ENCODE assay signal across 23 cellular contexts in the genomic region with DNA sequence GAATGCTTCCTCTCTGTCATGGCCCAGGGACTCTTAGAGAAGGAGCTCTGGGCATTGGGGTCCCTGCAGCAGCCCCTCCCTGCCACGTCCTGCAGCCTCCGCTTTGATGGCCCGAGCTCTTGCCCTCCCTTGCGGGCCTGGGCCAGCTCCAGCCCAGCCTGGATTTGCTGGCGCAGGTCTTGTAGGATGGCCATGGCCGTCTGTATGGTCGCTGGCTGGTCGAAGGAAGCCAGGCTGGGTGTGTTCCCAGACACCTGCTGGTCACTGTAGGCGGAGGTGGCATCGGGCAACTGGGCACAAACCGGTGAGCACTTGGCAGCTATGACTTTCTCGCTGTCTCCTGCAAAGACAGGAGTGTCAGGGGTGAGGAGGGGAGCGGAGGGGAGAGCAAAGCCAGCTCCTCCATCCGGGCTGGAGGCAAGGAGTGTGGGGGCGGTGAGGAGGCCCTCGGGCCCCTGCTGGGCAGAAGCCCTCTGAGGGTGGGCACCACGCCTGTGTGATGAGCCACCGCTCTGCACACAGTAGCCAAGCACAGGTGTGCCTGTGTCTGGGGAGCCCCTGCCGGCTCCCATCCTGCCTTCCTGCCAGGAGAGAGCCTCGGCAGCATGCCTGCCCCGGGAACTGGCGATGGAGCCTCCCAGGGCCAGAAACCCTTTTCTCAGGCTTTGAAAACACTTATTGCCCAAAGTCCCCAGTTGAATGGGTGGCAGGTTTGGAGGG. TPM values are rescaled to one million over a fixed set of nuclear protein-coding genes. Genes with fewer than 3 reads are reported as not detected.
"Had no signal": no experiment of that assay in that cellular context is flagged by ENCODE, and none has a peak within 500 bp of the region (broad histone marks: within the 10 kb centered on the region; RNA-seq: fewer than 3 reads in every experiment).

No MANE protein-coding gene starts in this region.

- H3K4me3 ChIP-seq: esophagus muscularis mucosa, gastroesophageal sphincter, lung, psoas muscle, spleen, tibial artery, upper lobe of left lung, uterus had no signal

- DNase-seq: effector memory CD4-positive, alpha-beta T cell; glutamatergic neuron; immature natural killer cell; left colon; left ventricle myocardium superior; mesenchymal stem cell; midbrain; spleen; stimulated activated CD4-positive, alpha-beta T cell treated with anti-CD3 and anti-CD28 coated beads, Interleukin-15, amount 100 ng/mL, for 24 hours; stimulated activated CD4-positive, alpha-beta T cell treated with anti-CD3 and anti-CD28 coated beads, Interleukin-1b, Interleukin-23, amount 100 ng/mL, for 48 hours; stimulated activated CD4-positive, alpha-beta T cell treated with anti-CD3 and anti-CD28 coated beads, Interleukin-4, amount 100 ng/mL, for 24 hours; tibial artery; uterus had no signal

- H3K4me1 ChIP-seq: esophagus muscularis mucosa, gastroesophageal sphincter, psoas muscle, tibial artery, upper lobe of left lung, uterus had no signal

- ATAC-seq: gastroesophageal sphincter; left colon; left ventricle myocardium superior; natural killer cell treated with Interleukin-12 subunit alpha and Interleukin-12 subunit beta and Interleukin-15 and Interleukin-18, amount 100 ng/mL, for 72 hours; psoas muscle; sciatic nerve; stimulated activated memory B cell treated with anti-CD40 and anti-IgM and Interleukin-4, amounts not matched to agents 10 μg/mL and 1 μg/mL and 100 μg/mL, for 72 hours had no signal

- H3K27ac ChIP-seq: epithelial cell of prostate, esophagus muscularis mucosa, gastroesophageal sphincter, psoas muscle, spleen, tibial artery, upper lobe of left lung, uterus had no signal

- H3K9me3 ChIP-seq: esophagus muscularis mucosa, gastroesophageal sphincter, psoas muscle, spleen, tibial artery, upper lobe of left lung, uterus had no signal

- H3K27me3 ChIP-seq: upper lobe of left lung, uterus had no signal

- H3K36me3 ChIP-seq: esophagus muscularis mucosa, gastroesophageal sphincter, spleen, tibial artery, upper lobe of left lung, uterus had no signal

RNA-seq across cellular contexts. Expression of a gene that starts 12.4 kb away (rescaled TPM):
- total RNA-seq: esophagus muscularis mucosa; gastroesophageal sphincter; left ventricle myocardium superior; natural killer cell treated with Interleukin-12 subunit alpha and Interleukin-12 subunit beta and Interleukin-15 and Interleukin-18, amount 100 ng/mL, for 72 hours; osteoblast; psoas muscle had no signal
